ENCODE assay signal across 8 cellular contexts in the genomic region with DNA sequence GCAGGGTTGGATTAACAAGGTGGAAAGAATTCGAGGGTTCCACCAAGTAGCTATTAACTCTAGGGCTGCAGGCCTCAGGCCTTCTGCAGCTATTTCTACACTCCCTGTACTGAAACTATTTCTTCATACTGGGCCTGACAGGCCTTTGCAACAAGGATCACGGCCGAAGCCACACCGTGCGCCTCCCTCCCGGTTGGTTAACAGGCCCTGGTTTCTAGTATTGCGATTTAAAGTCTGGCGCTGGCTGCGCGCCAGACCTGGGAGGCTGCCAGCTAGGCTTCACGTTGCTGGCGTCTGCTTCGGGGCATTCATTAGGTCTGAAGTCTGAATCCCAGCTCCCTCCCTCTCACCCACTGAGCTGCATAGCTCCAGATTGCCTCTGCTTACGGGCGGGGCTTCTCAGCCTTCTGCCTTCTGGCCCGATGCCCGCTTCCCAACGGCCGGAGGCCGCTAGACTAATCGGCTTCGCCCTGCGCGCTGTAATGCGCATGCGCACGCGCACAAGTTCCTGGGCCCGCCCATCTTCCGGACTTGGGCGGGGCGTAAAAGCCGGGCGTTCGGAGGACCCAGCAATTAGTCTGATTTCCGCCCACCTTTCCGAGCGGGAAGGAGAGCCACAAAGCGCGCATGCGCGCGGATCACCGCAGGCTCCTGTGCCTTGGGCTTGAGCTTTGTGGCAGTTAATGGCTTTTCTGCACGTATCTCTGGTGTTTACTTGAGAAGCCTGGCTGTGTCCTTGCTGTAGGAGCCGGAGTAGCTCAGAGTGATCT. TPM values are rescaled to one million over a fixed set of nuclear protein-coding genes. Genes with fewer than 3 reads are reported as not detected.
DNase-seq lines count a peak whose midpoint lies in the region; ATAC-seq, FAIRE-seq and TF ChIP-seq lines count a peak whose summit lies in the region.

No MANE protein-coding gene starts in this region.

- peak overlapping the region; percentile 49 to 83 for H3K4me3 ChIP-seq in body of pancreas

- no peaks in the 10 kb centered on the region for H3K9me3 ChIP-seq in body of pancreas

- H3K4me1 ChIP-seq in body of pancreas: peaks cover 22% of the 10 kb centered on the region

- peaks cover 0 to 18% of the 10 kb centered on the region in 2 donors for H3K36me3 ChIP-seq in body of pancreas (replicated peaks in 1 of 2; ENCODE audit: insufficient read depth in 1 of 2, low read depth in 2 of 2)

- DNase-seq in NCI-H2107 (lab: John Stamatoyannopoulos, UW): peak; percentile 86
- peak; percentile 98 to 99 (median 99) for DNase-seq in body of pancreas
- DNase-seq in iPS DF 19.7 (ENCODE audit: low read depth, low spot score): peak; percentile 91
- DNase-seq in sciatic nerve (ENCODE audit: low spot score): peak; percentile 99

- intact Hi-C loops in body of pancreas (cut with DNase I): loop anchor here (10.0 kb wide), 1 partner anchor 71 kb away; a partner anchor contains a TSS
- intact Hi-C loops in sciatic nerve (cut with DNase I): no loop called here

- H3K27me3 ChIP-seq in body of pancreas: no peaks in the 10 kb centered on the region

- TF ChIP-seq CTCF in 22Rv1 (IDR thresholded peaks at IDR 0.05): no peak
- no peak for TF ChIP-seq CTCF in body of pancreas (IDR thresholded peaks at IDR 0.05)

- peak; percentile 87 for FAIRE-seq in TTC549 (lab: Jason Lieb, UNC)

- ATAC-seq in GM18519 (IDR thresholded peaks at IDR 0.05; ENCODE audit: low FRiP score, unreplicated experiment) (peak; percentile 51), HG03060 (IDR thresholded peaks at IDR 0.05; ENCODE audit: low read depth, unreplicated experiment) (peak; percentile 55), body of pancreas (peak; percentile 91), sciatic nerve (peak; percentile 96)

- H3K27ac ChIP-seq in 22Rv1 (peak overlapping the region; percentile 91), body of pancreas (peak overlapping the region; percentile 92 to 98 (median 94))

- 1% methylated on average over 15 to 46 of the region's 46 CpGs for WGBS in body of pancreas, 2 donors

- TF ChIP-seq POLR2A in body of pancreas (IDR thresholded peaks at IDR 0.05): peak; percentile 71 to 87 (median 82)

RNA-seq across cellular contexts. Expression of a gene that starts 1.6 kb away (rescaled TPM):
- total RNA-seq in body of pancreas (100 to 1,000 TPM in 1 of 2 donors, 10 to 100 TPM in 1; 94.6 to 147 TPM), sciatic nerve (303 TPM)

RNA-seq across cellular contexts. Expression of a gene that starts 16.2 kb away (rescaled TPM):
- total RNA-seq in body of pancreas (not detected), sciatic nerve (0.80 TPM)

RNA-seq across cellular contexts. Expression of a gene that starts 59.7 kb away (rescaled TPM):
- total RNA-seq in body of pancreas (not detected), sciatic nerve (not detected)

Comparison
In these comparisons a context has a peak if more than half of its experiments do, and no peak if none do; other contexts are left out.
1. Peak in every context shown above with its lines: DNase-seq, ATAC-seq, H3K4me3 ChIP-seq and H3K27ac ChIP-seq.